In genomic region chr20:46959081-46959692, GRCh38 we compare ENCODE assay signal across 14 cellular contexts.
A peak's percentile ranks its signal among the peaks of the same experiment; 100 is the strongest.
DNase-seq lines count a peak whose midpoint lies in the region; ATAC-seq, FAIRE-seq and TF ChIP-seq lines count a peak whose summit lies in the region.
"Had no signal": no experiment of that assay in that cellular context is flagged by ENCODE, and none has a peak within 500 bp of the region (broad histone marks: within the 10 kb centered on the region; RNA-seq: fewer than 3 reads in every experiment).

No MANE protein-coding gene starts in this region.

- H3K9me3 ChIP-seq in A549 (peaks cover 26% of the 10 kb centered on the region), aorta (ENCODE audit: control insufficient read depth, low read length) (peaks cover 3% of the 10 kb centered on the region)
- H3K9me3 ChIP-seq: prostate gland had no signal

- peak; percentile 86 for FAIRE-seq in A549 (lab: Jason Lieb, UNC)
- no peak for FAIRE-seq in H54 (lab: Jason Lieb, UNC)
- FAIRE-seq: endometrium had no signal

- ATAC-seq in A549 = peak; percentile 91 to 92
- ATAC-seq in SK-N-SH treated with all-trans-retinoic acid at 6 μM for 48 hours = peak; percentile 61; the same call in 2 of the 3 replicates
- ATAC-seq in GM21576 (IDR thresholded peaks at IDR 0.05; ENCODE audit: unreplicated experiment) = no peak
- no peak for ATAC-seq in aorta (ENCODE audit: low FRiP score)
- ATAC-seq: left lobe of liver had no signal

- peak overlapping the region; percentile 81 for H3K4me2 ChIP-seq in A549

- no peaks in the 10 kb centered on the region for H3K27me3 ChIP-seq in aorta (ENCODE audit: control insufficient read depth in 1 of 2, insufficient read depth in 2 of 2, low read length in 1 of 2)

- peak; percentile 80 to 94 for DNase-seq in A549 (ENCODE audit: low read depth in 1 of 2, low spot score in 1 of 2)
- DNase-seq in H54 (ENCODE audit: insufficient read length, low spot score) = peak; percentile 36
- DNase-seq in fibroblast of pulmonary artery (ENCODE audit: low read depth) = peak; percentile 81
- no peak for DNase-seq in DMS114 treated with DMSO at 0.1 percent for 48 hours (lab: John Stamatoyannopoulos, UW; ENCODE audit: unreplicated experiment)
- no peak for DNase-seq in effector CD8-positive, alpha-beta T cell (lab: John Stamatoyannopoulos, UW)
- DNase-seq in aorta = no peak
- DNase-seq: activated gamma-delta T cell treated with Interleukin-2 at 50 U/mL for 16 hours; CD8-positive, alpha-beta memory T cell; NCI-H774 had no signal

- no peaks in the 10 kb centered on the region for H3K36me3 ChIP-seq in aorta (ENCODE audit: control insufficient read depth in 1 of 2, insufficient read depth in 2 of 2, low read length in 1 of 2)
- H3K36me3 ChIP-seq: prostate gland had no signal

- TF ChIP-seq EP300 in A549 (IDR thresholded peaks at IDR 0.05) = peak; percentile 73 to 77; a peak in 3 of 5 replicates

- peak; percentile 34 to 47 for TF ChIP-seq RAD21 in A549 (conservative IDR thresholded peaks at IDR 0.05 in 1 of 2, IDR thresholded peaks at IDR 0.05 in 1 of 2)

- no peak for TF ChIP-seq CTCF in A549 (IDR thresholded peaks at IDR 0.05)
- TF ChIP-seq CTCF in fibroblast of pulmonary artery (IDR thresholded peaks at IDR 0.05; ENCODE audit: low read length, missing control alignments) = no peak

- TF ChIP-seq POLR2A in A549 (IDR thresholded peaks at IDR 0.05; ENCODE audit: low read length) = no peak
- TF ChIP-seq POLR2A in H54 (IDR thresholded peaks at IDR 0.05; ENCODE audit: low read depth, low read length) = no peak

- H3K27ac ChIP-seq in A549 = peak overlapping the region; percentile 71 to 86
- no peak overlapping the region for H3K27ac ChIP-seq in aorta (ENCODE audit: low read depth in 1 of 2, low read length in 2 of 2)
- H3K27ac ChIP-seq: prostate gland had no signal

- intact Hi-C loops in aorta (cut with DNase I) = no loop called here

- under 1% methylated on average over 13 of the region's 13 CpGs for WGBS in A549 (ENCODE audit: missing lambda C conversion rate)
- WGBS in aorta, 2 donors = 68 to 71% methylated on average over 13 of the region's 13 CpGs

- CTCF ChIA-PET in A549 (lab: Yijun Ruan, JAX) = interaction anchor here (0.8 to 2.0 kb wide), 4 partner anchors 193 to 425 kb away, joined by 3 to 6 read pairs (median 4); no protein-coding TSS in a partner anchor

- H3K4me3 ChIP-seq in A549 (no peak overlapping the region; the same call in 2 of the 3 replicates), fibroblast of pulmonary artery (replicated peaks; ENCODE audit: low read depth, low read length) (no peak overlapping the region), aorta (ENCODE audit: low read length in 2 of 2) (no peak overlapping the region)
- H3K4me3 ChIP-seq: prostate gland had no signal

- H3K4me1 ChIP-seq in A549 = peaks cover 41% of the 10 kb centered on the region
- H3K4me1 ChIP-seq in aorta (ENCODE audit: control insufficient read depth in 1 of 2, insufficient read depth in 2 of 2, low read length in 2 of 2) = peaks cover 0 to 3% of the 10 kb centered on the region in 2 donors

- POLR2A ChIA-PET in A549 (lab: Yijun Ruan, JAX) = interaction anchor here (0.6 kb wide), 1 partner anchor 12 kb away, joined by 3 read pairs; no protein-coding TSS in a partner anchor

TF ChIP-seq in A549, 52 proteins besides CTCF, POLR2A, EP300 and RAD21 (continues in another document):
- TF ChIP-seq KDM1A (IDR thresholded peaks at IDR 0.05; ENCODE audit: low read depth) (no peak), MAFK (IDR thresholded peaks at IDR 0.05; ENCODE audit: partially characterized antibody) (peak; percentile 58), HOXB13 (CRISPR knock-in tag; IDR thresholded peaks at IDR 0.05; ENCODE audit: low read depth) (no peak), JUN (IDR thresholded peaks at IDR 0.05) (peak; percentile 92 to 93), EHF (CRISPR knock-in tag; IDR thresholded peaks at IDR 0.05) (no peak), RNF2 (IDR thresholded peaks at IDR 0.05; ENCODE audit: borderline replicate concordance, low read depth) (no peak), FOSL2 (IDR thresholded peaks at IDR 0.05) (peak; percentile 98), FOSL2 (CRISPR knock-in tag; IDR thresholded peaks at IDR 0.05) (peak; percentile 99), CHD2 (IDR thresholded peaks at IDR 0.05; ENCODE audit: low read length, partially characterized antibody) (no peak), BCL3 (IDR thresholded peaks at IDR 0.05) (0 out of 3 replicates have a peak, but pooled peaks have one; percentile 26), HES2 (IDR thresholded peaks at IDR 0.05) (no peak), NFE2L2 (conservative IDR thresholded peaks at IDR 0.05; ENCODE audit: low read length) (peak; percentile 31; the same call in 1 of the 2 replicates), HOXB5 (CRISPR knock-in tag; IDR thresholded peaks at IDR 0.05) (0 out of 2 replicates have a peak, but pooled peaks have one; percentile 59), ZSCAN20 (CRISPR knock-in tag; IDR thresholded peaks at IDR 0.05) (no peak), POLR2AphosphoS2 (conservative IDR thresholded peaks at IDR 0.05; ENCODE audit: low read length) (no peak), GATA3 (IDR thresholded peaks at IDR 0.05; ENCODE audit: borderline replicate concordance) (peak; percentile 88)
- TF ChIP-seq, protein P1, sequence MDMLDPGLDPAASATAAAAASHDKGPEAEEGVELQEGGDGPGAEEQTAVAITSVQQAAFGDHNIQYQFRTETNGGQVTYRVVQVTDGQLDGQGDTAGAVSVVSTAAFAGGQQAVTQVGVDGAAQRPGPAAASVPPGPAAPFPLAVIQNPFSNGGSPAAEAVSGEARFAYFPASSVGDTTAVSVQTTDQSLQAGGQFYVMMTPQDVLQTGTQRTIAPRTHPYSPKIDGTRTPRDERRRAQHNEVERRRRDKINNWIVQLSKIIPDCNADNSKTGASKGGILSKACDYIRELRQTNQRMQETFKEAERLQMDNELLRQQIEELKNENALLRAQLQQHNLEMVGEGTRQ (IDR thresholded peaks at IDR 0.05) = no peak

TF ChIP-seq in SK-N-SH treated with all-trans-retinoic acid at 6 μM for 48 hours, 23 proteins besides CTCF, POLR2A, EP300 and RAD21 (continues in another document):
- TF ChIP-seq CSRNP3 (CRISPR knock-in tag; IDR thresholded peaks at IDR 0.05) (no peak), ZNF70 (CRISPR knock-in tag; IDR thresholded peaks at IDR 0.05) (no peak), TCF4 (CRISPR knock-in tag; IDR thresholded peaks at IDR 0.05; ENCODE audit: borderline replicate concordance) (no peak), BACH2 (CRISPR knock-in tag; IDR thresholded peaks at IDR 0.05; ENCODE audit: borderline replicate concordance) (no peak), ESRRG (CRISPR knock-in tag; IDR thresholded peaks at IDR 0.05) (no peak), ZFP30 (CRISPR knock-in tag; IDR thresholded peaks at IDR 0.05) (no peak), TSHZ2 (CRISPR knock-in tag; IDR thresholded peaks at IDR 0.05) (no peak), ZFP3 (CRISPR knock-in tag; IDR thresholded peaks at IDR 0.05) (no peak), TOX (CRISPR knock-in tag; IDR thresholded peaks at IDR 0.05; ENCODE audit: borderline replicate concordance) (no peak)
- TF ChIP-seq, protein P2, sequence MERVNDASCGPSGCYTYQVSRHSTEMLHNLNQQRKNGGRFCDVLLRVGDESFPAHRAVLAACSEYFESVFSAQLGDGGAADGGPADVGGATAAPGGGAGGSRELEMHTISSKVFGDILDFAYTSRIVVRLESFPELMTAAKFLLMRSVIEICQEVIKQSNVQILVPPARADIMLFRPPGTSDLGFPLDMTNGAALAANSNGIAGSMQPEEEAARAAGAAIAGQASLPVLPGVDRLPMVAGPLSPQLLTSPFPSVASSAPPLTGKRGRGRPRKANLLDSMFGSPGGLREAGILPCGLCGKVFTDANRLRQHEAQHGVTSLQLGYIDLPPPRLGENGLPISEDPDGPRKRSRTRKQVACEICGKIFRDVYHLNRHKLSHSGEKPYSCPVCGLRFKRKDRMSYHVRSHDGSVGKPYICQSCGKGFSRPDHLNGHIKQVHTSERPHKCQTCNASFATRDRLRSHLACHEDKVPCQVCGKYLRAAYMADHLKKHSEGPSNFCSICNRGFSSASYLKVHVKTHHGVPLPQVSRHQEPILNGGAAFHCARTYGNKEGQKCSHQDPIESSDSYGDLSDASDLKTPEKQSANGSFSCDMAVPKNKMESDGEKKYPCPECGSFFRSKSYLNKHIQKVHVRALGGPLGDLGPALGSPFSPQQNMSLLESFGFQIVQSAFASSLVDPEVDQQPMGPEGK (CRISPR knock-in tag; IDR thresholded peaks at IDR 0.05; ENCODE audit: borderline replicate concordance) = no peak

Comparison
In these comparisons a context has a peak if more than half of its experiments do, and no peak if none do; other contexts are left out.
1. ATAC-seq: peak in A549 (2 of 2) and SK-N-SH treated with all-trans-retinoic acid at 6 μM for 48 hours (single experiment); none in GM21576 (single experiment) and aorta (single experiment).
2. DNase-seq: peak in A549 (2 of 2), H54 (single experiment) and fibroblast of pulmonary artery (single experiment); none in DMS114 treated with DMSO at 0.1 percent for 48 hours (single experiment), effector CD8-positive, alpha-beta T cell (single experiment) and aorta (0 of 2).
3. H3K27ac ChIP-seq: peak in A549 (2 of 2); none in aorta (0 of 2).